In the genomic region with DNA sequence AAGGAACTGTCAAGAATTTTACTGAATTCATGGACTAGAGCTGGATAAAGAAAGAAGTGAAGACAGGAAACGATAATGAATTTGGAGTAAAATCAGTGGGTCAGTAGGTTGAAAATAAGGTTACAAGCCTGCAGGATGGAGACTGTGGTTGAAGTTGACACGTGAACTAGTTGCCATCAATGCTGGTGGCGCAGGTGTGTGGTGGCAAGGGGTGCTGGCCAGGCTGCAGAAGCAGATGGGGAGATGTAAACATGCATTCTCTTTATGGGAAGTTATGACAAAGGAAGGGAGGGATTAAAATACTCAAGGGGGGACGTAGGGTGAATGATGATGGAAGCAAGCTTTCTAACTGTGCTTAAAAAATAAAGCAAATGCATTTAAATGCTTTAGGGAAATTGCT, we compare ENCODE assay signal across 35 cellular contexts.
"Had no signal": no experiment of that assay in that cellular context is flagged by ENCODE, and none has a peak within 500 bp of the region (broad histone marks: within the 10 kb centered on the region; RNA-seq: fewer than 3 reads in every experiment).

No MANE protein-coding gene starts in this region.

- H3K36me3 ChIP-seq: MG63 had no signal

- DNase-seq: Karpas-422, Kasumi-1, MG63, MM.1S, MV-4-11, NCI-H1048, NCI-H1092, NCI-H1092 treated with DMSO at 0.1 percent for 48 hours, NCI-H1105, NCI-H1105 treated with DMSO at 0.1 percent for 48 hours, NCI-H1417, NCI-H1417 treated with DMSO at 0.1 percent for 48 hours, NCI-H1436, NCI-H1436 treated with DMSO at 0.1 percent for 48 hours, NCI-H146, NCI-H1694, NCI-H1694 treated with DMSO at 0.1 percent for 48 hours, NCI-H187, NCI-H187 treated with DMSO at 0.1 percent for 48 hours, NCI-H1930, NCI-H2029, NCI-H2029 treated with DMSO at 0.1 percent for 48 hours, NCI-H2081, NCI-H2081 treated with DMSO at 0.1 percent for 48 hours, NCI-H2107, NCI-H2171, NCI-H2171 treated with DMSO at 0.1 percent for 48 hours, NCI-H2227 treated with DMSO at 0.1 percent for 48 hours, NCI-H226, NCI-H345, NCI-H446, NCI-H446 treated with DMSO at 0.1 percent for 48 hours, NCI-H510A, NCI-H510A treated with DMSO at 0.1 percent for 48 hours, NCI-H524 had no signal

- H3K9me3 ChIP-seq: MG63 had no signal

- H3K4me3 ChIP-seq: MG63 had no signal
